8 cellular contexts compared by ENCODE assay signal in the genomic region with DNA sequence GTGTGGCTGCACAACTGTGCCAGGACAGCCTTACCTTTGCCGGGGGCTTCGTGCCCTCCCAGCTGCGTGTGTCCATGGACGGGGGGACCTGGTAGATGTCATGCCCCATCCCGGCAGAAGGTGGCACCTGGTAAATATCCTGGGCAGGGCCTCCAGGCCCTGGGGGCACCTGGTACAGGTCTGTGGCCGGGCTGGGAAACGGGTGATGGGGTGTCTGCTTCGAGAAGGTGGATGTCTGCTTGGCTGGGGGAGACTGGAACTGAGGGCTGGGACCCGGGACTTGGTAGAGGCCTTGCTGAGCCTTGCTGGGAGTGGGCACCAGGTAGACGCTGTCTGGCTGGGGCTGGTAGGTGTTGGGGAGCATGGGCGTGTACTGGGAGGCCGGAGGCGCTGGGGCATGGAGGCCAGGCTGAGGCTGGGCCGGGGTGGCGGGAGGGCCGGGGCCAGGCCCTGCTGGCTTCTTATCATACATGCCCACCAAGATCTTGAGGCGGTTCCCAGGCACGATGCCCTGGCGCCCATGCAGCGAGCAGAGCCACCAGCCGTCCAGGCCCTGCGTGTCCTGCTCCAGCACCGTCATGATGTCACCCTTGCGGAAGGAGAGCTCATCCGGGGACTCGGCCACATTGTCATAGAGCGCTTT. TPM values are rescaled to one million over a fixed set of nuclear protein-coding genes. Genes with fewer than 3 reads are reported as not detected.
DNase-seq lines count a peak whose midpoint lies in the region; ATAC-seq and TF ChIP-seq lines count a peak whose summit lies in the region.
"Not testable (repeated sequence)": the region's sequence is repeated elsewhere in the genome, so short reads cannot be mapped to it uniquely, and the experiment has no call there.
"Had no signal": no experiment of that assay in that cellular context is flagged by ENCODE, and none has a peak within 500 bp of the region (broad histone marks: within the 10 kb centered on the region; RNA-seq: fewer than 3 reads in every experiment).

No MANE protein-coding gene starts in this region.

- not testable (repeated sequence) for TF ChIP-seq CTCF in HCT116 (IDR thresholded peaks at IDR 0.05 in 2 of 3, conservative IDR thresholded peaks at IDR 0.05 in 1 of 3; ENCODE audit: borderline replicate concordance in 1 of 3, insufficient read depth in 1 of 3, low read depth in 2 of 3, low read length in 2 of 3); nephron progenitor cell (IDR thresholded peaks at IDR 0.05); tibial nerve (IDR thresholded peaks at IDR 0.05)

- H3K36me3 ChIP-seq in HCT116 (ENCODE audit: control insufficient read depth in 1 of 2, insufficient read depth in 2 of 2, low read length in 2 of 2), result peaks cover 6 to 12% of the 10 kb centered on the region in 2 experiments; a peak in 2 of 4 replicates
- peaks cover 22 to 28% (median 22%) of the 10 kb centered on the region in 3 donors for H3K36me3 ChIP-seq in skeletal muscle tissue (ENCODE audit: control insufficient read depth in 3 of 3, insufficient read depth in 3 of 3, low read length in 3 of 3)
- H3K36me3 ChIP-seq in tibial nerve, result peaks cover 0 to 22% (median 0%) of the 10 kb centered on the region in 3 donors

- H3K4me2 ChIP-seq in HCT116 (ENCODE audit: low read length), result not testable (repeated sequence)

- peaks cover 70% of the 10 kb centered on the region for H3K4me1 Mint-ChIP-seq in nephron progenitor cell

- TF ChIP-seq RAD21 in HCT116 (IDR thresholded peaks at IDR 0.05; ENCODE audit: low read depth), result not testable (repeated sequence)

- H3K27ac ChIP-seq in HCT116 (ENCODE audit: low read depth, low read length), result peak overlapping the region; percentile 7; the same call in 1 of the 2 replicates
- H3K27ac ChIP-seq in angular gyrus (ENCODE audit: low read depth, low read length), result peak overlapping the region; percentile 99
- H3K27ac ChIP-seq in cingulate gyrus (ENCODE audit: low read depth, low read length), result peak overlapping the region; percentile 98
- H3K27ac ChIP-seq in skeletal muscle tissue (ENCODE audit: low read depth, low read length), result not testable (repeated sequence)
- peak overlapping the region in 3 of 4 donors; percentile 40 to 97 (median 93) for H3K27ac ChIP-seq in tibial nerve

- H3K4me1 ChIP-seq in HCT116 (ENCODE audit: control insufficient read depth in 1 of 2, insufficient read depth in 2 of 2, low read length in 2 of 2), result peaks cover 60 to 64% of the 10 kb centered on the region in 2 experiments
- H3K4me1 ChIP-seq in skeletal muscle tissue (ENCODE audit: control insufficient read depth in 3 of 3, insufficient read depth in 3 of 3, low read length in 3 of 3), result peaks cover 76 to 95% (median 83%) of the 10 kb centered on the region in 3 donors
- peaks cover 3 to 98% (median 66%) of the 10 kb centered on the region in 4 donors for H3K4me1 ChIP-seq in tibial nerve

- H4K20me1 ChIP-seq in HCT116 (ENCODE audit: insufficient read depth), result not testable (repeated sequence)

- DNase-seq in HCT116 (ENCODE audit: low read depth, low spot score); nephron progenitor cell; tibial nerve (ENCODE audit: low spot score in 2 of 2): not testable (repeated sequence)
- peak; percentile 18 for DNase-seq in left cardiac atrium

- H3K9me2 ChIP-seq in HCT116 (ENCODE audit: insufficient read depth), result not testable (repeated sequence)

- H3K4me3 Mint-ChIP-seq in nephron progenitor cell, result not testable (repeated sequence)

- H3K4me3 ChIP-seq in HCT116 (replicated peaks in 1 of 2; ENCODE audit: low read depth in 1 of 2, low read length in 2 of 2); skeletal muscle tissue (ENCODE audit: low read length in 3 of 3); tibial nerve: not testable (repeated sequence)

- H3K9me3 Mint-ChIP-seq in nephron progenitor cell, result not testable (repeated sequence)

- RAD21 ChIA-PET in HCT116 (lab: Charles Lee; ENCODE audit: low non-redundant PET in 1 of 2, low total read pairs in 2 of 2, uncharacterized antibody in 2 of 2, unreplicated experiment in 2 of 2), result not testable (repeated sequence)

- not testable (repeated sequence) for TF ChIP-seq POLR2A in HCT116 (IDR thresholded peaks at IDR 0.05; ENCODE audit: borderline replicate concordance, extremely low read depth, insufficient read depth, insufficient read length); tibial nerve (IDR thresholded peaks at IDR 0.05)

- 75 to 86% methylated on average over 20 to 27 of the region's 27 CpGs for WGBS in tibial nerve, 2 donors

- TF ChIP-seq EP300 in tibial nerve (IDR thresholded peaks at IDR 0.05), result not testable (repeated sequence)

- peak overlapping the region; percentile 36 for H3K27ac Mint-ChIP-seq in nephron progenitor cell

- POLR2A ChIA-PET in HCT116 (lab: Charles Lee), result not testable (repeated sequence)

- not testable (repeated sequence) for H3K9ac ChIP-seq in HCT116 (ENCODE audit: low read length)
- peak overlapping the region in 2 of 3 donors; percentile 33 to 79 for H3K9ac ChIP-seq in skeletal muscle tissue (ENCODE audit: low read depth in 1 of 3, low read length in 3 of 3)

- BruUV-seq in HCT116 (replicated peaks; lab: Mats Ljungman, UMichigan), result not testable (repeated sequence)

- not testable (repeated sequence) for H3K27me3 ChIP-seq in HCT116 (ENCODE audit: insufficient read depth, low read length); skeletal muscle tissue (ENCODE audit: control insufficient read depth in 3 of 3, insufficient read depth in 3 of 3, low read length in 3 of 3); tibial nerve

- ATAC-seq in HCT116, left cardiac atrium: not testable (repeated sequence)

- peaks cover 28% of the 10 kb centered on the region for H3K36me3 Mint-ChIP-seq in nephron progenitor cell (ENCODE audit: low read depth)

- H3K79me2 ChIP-seq in HCT116 (ENCODE audit: insufficient read depth, low read length), result peaks cover 85% of the 10 kb centered on the region

- CTCF ChIA-PET in HCT116 (lab: Charles Lee), result not testable (repeated sequence)

- not testable (repeated sequence) for H3K27me3 Mint-ChIP-seq in nephron progenitor cell (ENCODE audit: low read depth, poor library complexity)

- H2AFZ ChIP-seq in HCT116 (ENCODE audit: low read depth, low read length, poor library complexity, severe bottlenecking), result not testable (repeated sequence)

- intact Hi-C loops in HCT116 (cut with micrococcal nuclease); left cardiac atrium (cut with DNase I): not testable (repeated sequence)

- H3K9me3 ChIP-seq in HCT116 (ENCODE audit: control insufficient read depth in 1 of 2, insufficient read depth in 1 of 2, low read depth in 1 of 2, low read length in 2 of 2); skeletal muscle tissue (ENCODE audit: control insufficient read depth in 3 of 3, low read length in 3 of 3); tibial nerve: not testable (repeated sequence)

RNA-seq across cellular contexts. Expression of gene BCAR1, which starts 8.9 kb away (rescaled TPM):
- total RNA-seq in HCT116 (2021; ENCODE audit: unreplicated experiment) (49.6 TPM), left cardiac atrium (10 to 100 TPM; 46.5 to 65.9 TPM), skeletal muscle tissue (19.3 TPM), tibial nerve (10 to 100 TPM; 41.0 to 57.3 (median 42.9) TPM)
- 33.8 and 34.4 TPM in 2 replicates for polyA plus RNA-seq in HCT116 (2012)
- polyA plus RNA-seq: CD8-positive, alpha-beta memory T cell had no signal

RNA-seq across cellular contexts. Expression of gene CTRB1, which starts 23.8 kb away (rescaled TPM):
- total RNA-seq in HCT116 (2021; ENCODE audit: unreplicated experiment) (5.6 TPM), left cardiac atrium (1 to 10 TPM in 1 of 2 donors, under 1 TPM in 1; 0.39 to 1.4 TPM), skeletal muscle tissue (not detected), tibial nerve (10 to 100 TPM in 1 of 4 donors, 1 to 10 TPM in 2, under 1 TPM in 1; 0.59 to 24.3 (median 1.2) TPM)
- 0.10 TPM in 1 of 2 replicates, not detected in the other for polyA plus RNA-seq in HCT116 (2012)
- total RNA-seq: CD8-positive, alpha-beta memory T cell had no signal
- polyA plus RNA-seq: CD8-positive, alpha-beta memory T cell had no signal

RNA-seq across cellular contexts. Expression of gene CTRB2, which starts 35.6 kb away (rescaled TPM):
- total RNA-seq in HCT116 (2021; ENCODE audit: unreplicated experiment) (10.0 TPM), left cardiac atrium (not detected), skeletal muscle tissue (not detected), tibial nerve (10 to 100 TPM in 3 of 4 donors, 1 to 10 TPM in 1; 4.2 to 45.0 (median 15.5) TPM)
- 0.03 TPM in 1 of 2 replicates, not detected in the other for polyA plus RNA-seq in HCT116 (2012)
- total RNA-seq: CD8-positive, alpha-beta memory T cell had no signal
- polyA plus RNA-seq: CD8-positive, alpha-beta memory T cell had no signal
